In genomic region chr19:50352242-50352641, GRCh38 we compare ENCODE assay signal across 24 cellular contexts. TPM values are rescaled to one million over a fixed set of nuclear protein-coding genes. Genes with fewer than 3 reads are reported as not detected.
"Had no signal": no experiment of that assay in that cellular context is flagged by ENCODE, and none has a peak within 500 bp of the region (broad histone marks: within the 10 kb centered on the region; RNA-seq: fewer than 3 reads in every experiment).

No MANE protein-coding gene starts in this region.

- H3K27ac ChIP-seq: heart left ventricle, left ventricle myocardium inferior, ovary, prostate gland, spleen, tibial nerve, vagina had no signal

- H3K36me3 Mint-ChIP-seq: immature natural killer cell, memory B cell, naive B cell, natural killer cell, type B pancreatic cell had no signal

- H3K4me1 ChIP-seq: heart left ventricle, prostate gland had no signal

- H3K27me3 Mint-ChIP-seq: memory B cell; naive B cell; stimulated activated naive CD8-positive, alpha-beta T cell treated with anti-CD3 and anti-CD28 coated beads, Interleukin-15, Interleukin-2, amounts not matched to agents 100 ng/mL and 50 ng/mL, for 24 hours; type B pancreatic cell had no signal

- H3K36me3 ChIP-seq: heart left ventricle, left ventricle myocardium inferior, ovary, prostate gland, spleen, tibial nerve, vagina had no signal

- H3K27ac Mint-ChIP-seq: immature natural killer cell; memory B cell; natural killer cell; stimulated activated effector memory CD8-positive, alpha-beta T cell treated with anti-CD3 and anti-CD28 coated beads, Interleukin-12 subunit alpha, Interleukin-12 subunit beta, amount 100 ng/mL, for 72 hours; stimulated activated naive CD8-positive, alpha-beta T cell treated with anti-CD3 and anti-CD28 coated beads, Interleukin-15, Interleukin-2, amounts not matched to agents 100 ng/mL and 50 ng/mL, for 24 hours; type B pancreatic cell had no signal

- DNase-seq: heart left ventricle; hypothalamus; immature natural killer cell; kidney; left colon; left ventricle myocardium inferior; naive B cell; natural killer cell; ovary; retina; right cardiac atrium; small intestine; spleen; stimulated activated CD4-positive, alpha-beta T cell treated with anti-CD3 and anti-CD28 coated beads, Interleukin-4, amount 100 ng/mL, for 24 hours; stimulated activated naive CD4-positive, alpha-beta T cell had no signal

- H3K4me3 ChIP-seq: heart left ventricle, left ventricle myocardium inferior, lung, ovary, prostate gland, spleen, tibial nerve, vagina had no signal

- H3K9me3 Mint-ChIP-seq: memory B cell; natural killer cell; stimulated activated effector memory CD8-positive, alpha-beta T cell treated with anti-CD3 and anti-CD28 coated beads, Interleukin-12 subunit alpha, Interleukin-12 subunit beta, amount 100 ng/mL, for 72 hours; stimulated activated naive CD8-positive, alpha-beta T cell treated with anti-CD3 and anti-CD28 coated beads, Interleukin-15, Interleukin-2, amounts not matched to agents 100 ng/mL and 50 ng/mL, for 24 hours; type B pancreatic cell had no signal

- H3K4me3 Mint-ChIP-seq: immature natural killer cell; memory B cell; naive B cell; natural killer cell; stimulated activated effector memory CD8-positive, alpha-beta T cell treated with anti-CD3 and anti-CD28 coated beads, Interleukin-12 subunit alpha, Interleukin-12 subunit beta, amount 100 ng/mL, for 72 hours; stimulated activated naive CD8-positive, alpha-beta T cell treated with anti-CD3 and anti-CD28 coated beads, Interleukin-15, Interleukin-2, amounts not matched to agents 100 ng/mL and 50 ng/mL, for 24 hours; type B pancreatic cell had no signal

- H3K9me3 ChIP-seq: heart left ventricle, left ventricle myocardium inferior, ovary, prostate gland, spleen, tibial nerve, vagina had no signal

- H3K27me3 ChIP-seq: heart left ventricle, ovary, spleen, tibial nerve, vagina had no signal

RNA-seq across cellular contexts. Expression of gene NAPSA, which starts 13.2 kb away (rescaled TPM):
- polyA plus RNA-seq: neural cell had no signal

RNA-seq across cellular contexts. Expression of gene KCNC3, which starts 23.1 kb away (rescaled TPM):
- polyA plus RNA-seq: immature natural killer cell had no signal
